In genomic region chr5:174872271-174872670, GRCh38 we compare ENCODE assay signal across 19 cellular contexts.
"Had no signal": no experiment of that assay in that cellular context is flagged by ENCODE, and none has a peak within 500 bp of the region (broad histone marks: within the 10 kb centered on the region; RNA-seq: fewer than 3 reads in every experiment).

No MANE protein-coding gene starts in this region.

- H3K27me3 ChIP-seq: ovary had no signal

- H3K36me3 ChIP-seq: adrenal gland, esophagus muscularis mucosa, ovary, thoracic aorta, upper lobe of right lung had no signal

- H3K27ac ChIP-seq: adrenal gland, esophagus muscularis mucosa, ovary, thoracic aorta, upper lobe of right lung had no signal

- DNase-seq: activated CD4-positive, alpha-beta T cell treated with anti-CD3 and anti-CD28 coated beads, Interleukin-2, amount 10 ng/mL, durations not matched to agents 24 days and 14 days; activated CD4-positive, CD25-positive, alpha-beta regulatory T cell; activated CD8-positive, alpha-beta T cell treated with anti-CD3 and anti-CD28 coated beads for 36 hours; activated effector memory CD4-positive, alpha-beta T cell treated with anti-CD3 and anti-CD28 coated beads, Interleukin-2, amount 50 U/mL, for 16 hours; activated naive CD4-positive, alpha-beta T cell treated with anti-CD3 and anti-CD28 coated beads, Interleukin-2, amount 50 U/mL, for 16 hours; activated T-cell treated with anti-CD3 and anti-CD28 coated beads, Interleukin-2, amount 50 U/mL, for 1 hour; adrenal gland; effector memory CD4-positive, alpha-beta T cell; foreskin fibroblast; hippocampal formation; left cardiac atrium; mesendoderm; naive thymus-derived CD8-positive, alpha-beta T cell; ovary; stimulated activated CD4-positive, alpha-beta T cell treated with anti-CD3 and anti-CD28 coated beads, Interleukin-4, amount 100 ng/mL, for 4 hours; T1000; upper lobe of right lung had no signal

- H3K4me1 ChIP-seq: adrenal gland, esophagus muscularis mucosa, upper lobe of right lung had no signal

- H3K4me3 ChIP-seq: adrenal gland, esophagus muscularis mucosa, ovary, thoracic aorta, upper lobe of right lung had no signal

- H3K9me3 ChIP-seq: adrenal gland, esophagus muscularis mucosa, ovary, thoracic aorta, upper lobe of right lung had no signal
